Comparison of ENCODE assay signal across 14 cellular contexts in the genomic region with DNA sequence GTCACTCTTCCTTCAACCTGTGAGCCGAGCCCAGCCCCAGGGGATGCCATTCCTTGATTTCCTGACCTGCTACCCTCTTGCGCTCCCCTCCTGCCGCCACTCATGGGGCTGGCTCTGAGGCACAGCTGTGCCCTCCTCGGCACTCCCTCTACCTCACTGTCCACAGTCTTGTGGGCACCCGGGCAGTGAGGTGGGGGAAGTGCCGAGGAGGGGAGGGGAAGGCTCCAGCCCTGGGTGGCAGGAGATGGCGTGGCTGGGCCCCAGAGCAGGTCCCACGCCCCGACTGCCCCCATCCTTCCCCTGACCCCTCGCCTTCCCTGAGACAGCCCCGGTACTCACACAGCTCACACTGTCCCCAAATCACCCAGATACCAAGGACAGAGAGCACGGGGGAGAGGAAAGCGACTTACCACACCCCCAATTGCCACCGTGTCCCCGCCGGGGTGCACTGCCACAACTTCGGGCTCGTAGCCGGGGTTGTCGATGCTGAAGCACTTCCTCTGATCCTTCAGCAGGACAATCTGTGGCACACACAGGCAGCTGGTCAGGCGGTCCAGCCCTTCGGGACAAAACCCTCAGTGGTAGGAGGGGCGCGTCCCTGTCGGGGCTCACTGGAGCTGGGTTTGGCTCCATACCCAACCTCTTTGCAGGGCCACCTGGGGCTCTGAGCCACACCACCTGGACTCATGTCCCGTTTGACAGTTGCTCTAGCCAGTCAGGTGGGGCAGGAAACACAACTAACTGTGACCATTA. TPM values are rescaled to one million over a fixed set of nuclear protein-coding genes. Genes with fewer than 3 reads are reported as not detected.
DNase-seq lines count a peak whose midpoint lies in the region; ATAC-seq and TF ChIP-seq lines count a peak whose summit lies in the region.
"Had no signal": no experiment of that assay in that cellular context is flagged by ENCODE, and none has a peak within 500 bp of the region (broad histone marks: within the 10 kb centered on the region; RNA-seq: fewer than 3 reads in every experiment).

No MANE protein-coding gene starts in this region.

- POLR2A ChIA-PET in OCI-LY7 (lab: Charles Lee) = no interaction called here

- intact Hi-C loops in OCI-LY7 (cut with micrococcal nuclease; ENCODE audit: unreplicated experiment) = no loop called here

- CTCF ChIA-PET in OCI-LY7 (lab: Charles Lee; ENCODE audit: unreplicated experiment) = no interaction called here

- no peak overlapping the region for H2AFZ ChIP-seq in OCI-LY7 (ENCODE audit: low read length)
- H2AFZ ChIP-seq: neural progenitor cell had no signal

- H3K4me3 ChIP-seq in OCI-LY7 (ENCODE audit: low read depth, low read length, poor library complexity, severe bottlenecking) = no peak overlapping the region
- H3K4me3 ChIP-seq: neural progenitor cell had no signal

- H3K4me3 Mint-ChIP-seq in immature natural killer cell = peak overlapping the region in 3 of 5 donors; percentile 24 to 63 (median 53)
- peak overlapping the region in 1 of 2 donors; percentile 29 for H3K4me3 Mint-ChIP-seq in stimulated activated naive B cell treated with anti-CD40 and anti-IgM and Interleukin-4, amounts not matched to agents 10 μg/mL and 1 μg/mL and 100 μg/mL, for 72 hours
- H3K4me3 Mint-ChIP-seq: neural progenitor cell had no signal

- no peaks in the 10 kb centered on the region for H3K4me1 ChIP-seq in OCI-LY7 (ENCODE audit: insufficient read depth, low read length, poor library complexity, severe bottlenecking)
- H3K4me1 ChIP-seq: neural progenitor cell had no signal

- H3K9me3 ChIP-seq in OCI-LY7 (ENCODE audit: low read length) = no peaks in the 10 kb centered on the region

- TF ChIP-seq CTCF in OCI-LY7 (conservative IDR thresholded peaks at IDR 0.05; ENCODE audit: low read length) = no peak

- BruUV-seq in OCI-LY7 (replicated peaks; lab: Mats Ljungman, UMichigan) = no TSS peak

- peak; percentile 38 for DNase-seq in activated CD8-positive, alpha-beta memory T cell treated with anti-CD3 and anti-CD28 coated beads for 24 hours
- no peak for DNase-seq in activated CD8-positive, alpha-beta memory T cell treated with anti-CD3 and anti-CD28 coated beads, Interleukin-2, amount 50 U/mL, for 4 hours
- DNase-seq in activated naive CD4-positive, alpha-beta T cell treated with anti-CD3 and anti-CD28 coated beads, Interleukin-2, amount 50 U/mL, for 16 hours = peak; percentile 9
- DNase-seq in immature natural killer cell = no peak
- no peak for DNase-seq in stimulated activated naive B cell treated with anti-CD40 and anti-IgM and Interleukin-4, amounts not matched to agents 10 μg/mL and 1 μg/mL and 100 μg/mL, for 72 hours
- no peak for DNase-seq in amygdala (lab: John Stamatoyannopoulos, UW)
- no peak for DNase-seq in OCI-LY7 (ENCODE audit: low spot score)
- DNase-seq in cerebellar nuclear complex (lab: John Stamatoyannopoulos, UW) = no peak
- DNase-seq: NCI-H1092; NCI-H526; stimulated activated CD4-positive, alpha-beta T cell treated with anti-CD3 and anti-CD28 coated beads, Interleukin-12 subunit alpha, Interleukin-12 subunit beta, amount 100 ng/mL, for 4 hours; T1000; trophoblast cell had no signal

- H3K4me2 ChIP-seq in OCI-LY7 (ENCODE audit: low read length) = no peak overlapping the region
- H3K4me2 ChIP-seq: neural progenitor cell had no signal

- H3K9me3 Mint-ChIP-seq in immature natural killer cell = no peaks in the 10 kb centered on the region
- H3K9me3 Mint-ChIP-seq in stimulated activated naive B cell treated with anti-CD40 and anti-IgM and Interleukin-4, amounts not matched to agents 10 μg/mL and 1 μg/mL and 100 μg/mL, for 72 hours = no peaks in the 10 kb centered on the region
- H3K9me3 Mint-ChIP-seq: neural progenitor cell had no signal

- no peaks in the 10 kb centered on the region for H3K9me2 ChIP-seq in OCI-LY7 (ENCODE audit: insufficient read depth, low read length)

- no peaks in the 10 kb centered on the region for H3K79me2 ChIP-seq in OCI-LY7 (ENCODE audit: insufficient read depth, low read depth, low read length)

- ATAC-seq in stimulated activated naive B cell treated with anti-CD40 and anti-IgM and Interleukin-4, amounts not matched to agents 10 μg/mL and 1 μg/mL and 100 μg/mL, for 72 hours (replicated peaks) = no peak

- H3K36me3 Mint-ChIP-seq in immature natural killer cell = peaks cover 15 to 48% (median 24%) of the 10 kb centered on the region in 3 donors
- peaks cover 52 to 70% of the 10 kb centered on the region in 2 donors for H3K36me3 Mint-ChIP-seq in stimulated activated naive B cell treated with anti-CD40 and anti-IgM and Interleukin-4, amounts not matched to agents 10 μg/mL and 1 μg/mL and 100 μg/mL, for 72 hours

- H3K4me1 Mint-ChIP-seq in immature natural killer cell = peaks cover 26 to 34% of the 10 kb centered on the region in 2 donors
- no peaks in the 10 kb centered on the region for H3K4me1 Mint-ChIP-seq in stimulated activated naive B cell treated with anti-CD40 and anti-IgM and Interleukin-4, amounts not matched to agents 10 μg/mL and 1 μg/mL and 100 μg/mL, for 72 hours

- peaks cover 0 to 6% (median 3%) of the 10 kb centered on the region in 3 donors for H3K27me3 Mint-ChIP-seq in immature natural killer cell (ENCODE audit: low read depth in 3 of 3)
- H3K27me3 Mint-ChIP-seq in stimulated activated naive B cell treated with anti-CD40 and anti-IgM and Interleukin-4, amounts not matched to agents 10 μg/mL and 1 μg/mL and 100 μg/mL, for 72 hours = no peaks in the 10 kb centered on the region

- H3K27ac ChIP-seq in OCI-LY7 (ENCODE audit: low read depth, low read length, poor library complexity, severe bottlenecking) = no peak overlapping the region
- H3K27ac ChIP-seq: neural progenitor cell had no signal

- H4K20me1 ChIP-seq in OCI-LY7 (ENCODE audit: insufficient read depth, low read length) = no peaks in the 10 kb centered on the region

- H3K36me3 ChIP-seq in OCI-LY7 (ENCODE audit: insufficient read depth, low read length) = peaks cover 97% of the 10 kb centered on the region
- H3K36me3 ChIP-seq: neural progenitor cell had no signal

- H3K27ac Mint-ChIP-seq in immature natural killer cell = peak overlapping the region; percentile 78 to 88 (median 85)
- peak overlapping the region; percentile 76 for H3K27ac Mint-ChIP-seq in stimulated activated naive B cell treated with anti-CD40 and anti-IgM and Interleukin-4, amounts not matched to agents 10 μg/mL and 1 μg/mL and 100 μg/mL, for 72 hours
- H3K27ac Mint-ChIP-seq: neural progenitor cell had no signal

RNA-seq across cellular contexts. Expression of a gene that starts 37.9 kb away (rescaled TPM):
- 100 to 1,000 TPM; 339 to 509 (median 401) TPM for polyA plus RNA-seq in immature natural killer cell
- total RNA-seq in OCI-LY7 (2014; rRNA removed; shearing (Covaris generic)) = 77.6 and 85.0 TPM in 2 replicates
- 134 and 152 TPM in 2 replicates for total RNA-seq in OCI-LY7 (2022)

RNA-seq across cellular contexts. Expression of a gene that starts 57.4 kb away (rescaled TPM):
- 1 to 10 TPM in 2 of 3 donors, not detected in 1; 1.4 to 2.3 TPM for polyA plus RNA-seq in immature natural killer cell
- not detected in 2 replicates for total RNA-seq in OCI-LY7 (2014; rRNA removed; shearing (Covaris generic))
- not detected in 2 replicates for total RNA-seq in OCI-LY7 (2022)

Comparison
In these comparisons a context has a peak if more than half of its experiments do, and no peak if none do; other contexts are left out.
1. DNase-seq: peak in activated CD8-positive, alpha-beta memory T cell treated with anti-CD3 and anti-CD28 coated beads for 24 hours (single experiment) and activated naive CD4-positive, alpha-beta T cell treated with anti-CD3 and anti-CD28 coated beads, Interleukin-2, amount 50 U/mL, for 16 hours (single experiment); none in activated CD8-positive, alpha-beta memory T cell treated with anti-CD3 and anti-CD28 coated beads, Interleukin-2, amount 50 U/mL, for 4 hours (single experiment), immature natural killer cell (0 of 3), stimulated activated naive B cell treated with anti-CD40 and anti-IgM and Interleukin-4, amounts not matched to agents 10 μg/mL and 1 μg/mL and 100 μg/mL, for 72 hours (single experiment), amygdala (0 of 56), OCI-LY7 (single experiment) and cerebellar nuclear complex (0 of 2).